1 cellular context compared by ENCODE assay signal in the genomic region with DNA sequence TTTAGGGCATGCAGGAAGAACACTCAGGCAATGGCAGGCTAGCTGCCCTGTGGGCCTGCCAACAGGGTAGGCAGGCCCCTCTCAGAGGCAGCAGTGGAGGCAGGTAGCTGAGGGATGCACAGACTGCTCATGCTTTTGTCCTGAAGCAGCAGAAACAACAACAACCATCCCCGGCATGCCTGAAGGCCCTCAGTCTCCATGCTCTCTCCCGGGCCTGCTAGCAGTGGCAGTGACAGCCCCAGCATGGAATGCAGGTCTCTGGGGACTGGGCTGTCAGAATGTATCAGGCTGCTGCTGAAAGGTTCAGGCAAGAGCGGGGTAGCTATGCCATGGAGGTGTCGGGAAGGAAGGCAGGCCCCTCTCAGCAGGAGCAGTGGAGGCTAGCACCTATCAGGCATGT.
TF ChIP-seq lines count a peak whose summit lies in the region.

No MANE protein-coding gene starts in this region.

TF ChIP-seq in HepG2, 621 proteins besides CTCF, POLR2A, EP300 and RAD21 (continued from another document):
- TF ChIP-seq, protein P1, sequence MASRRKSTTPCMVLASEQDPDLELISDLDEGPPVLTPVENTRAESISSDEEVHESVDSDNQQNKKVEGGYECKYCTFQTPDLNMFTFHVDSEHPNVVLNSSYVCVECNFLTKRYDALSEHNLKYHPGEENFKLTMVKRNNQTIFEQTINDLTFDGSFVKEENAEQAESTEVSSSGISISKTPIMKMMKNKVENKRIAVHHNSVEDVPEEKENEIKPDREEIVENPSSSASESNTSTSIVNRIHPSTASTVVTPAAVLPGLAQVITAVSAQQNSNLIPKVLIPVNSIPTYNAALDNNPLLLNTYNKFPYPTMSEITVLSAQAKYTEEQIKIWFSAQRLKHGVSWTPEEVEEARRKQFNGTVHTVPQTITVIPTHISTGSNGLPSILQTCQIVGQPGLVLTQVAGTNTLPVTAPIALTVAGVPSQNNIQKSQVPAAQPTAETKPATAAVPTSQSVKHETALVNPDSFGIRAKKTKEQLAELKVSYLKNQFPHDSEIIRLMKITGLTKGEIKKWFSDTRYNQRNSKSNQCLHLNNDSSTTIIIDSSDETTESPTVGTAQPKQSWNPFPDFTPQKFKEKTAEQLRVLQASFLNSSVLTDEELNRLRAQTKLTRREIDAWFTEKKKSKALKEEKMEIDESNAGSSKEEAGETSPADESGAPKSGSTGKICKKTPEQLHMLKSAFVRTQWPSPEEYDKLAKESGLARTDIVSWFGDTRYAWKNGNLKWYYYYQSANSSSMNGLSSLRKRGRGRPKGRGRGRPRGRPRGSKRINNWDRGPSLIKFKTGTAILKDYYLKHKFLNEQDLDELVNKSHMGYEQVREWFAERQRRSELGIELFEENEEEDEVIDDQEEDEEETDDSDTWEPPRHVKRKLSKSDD (CRISPR knock-in tag; IDR thresholded peaks at IDR 0.05; ENCODE audit: low read depth), result no peak
- TF ChIP-seq, protein P2, sequence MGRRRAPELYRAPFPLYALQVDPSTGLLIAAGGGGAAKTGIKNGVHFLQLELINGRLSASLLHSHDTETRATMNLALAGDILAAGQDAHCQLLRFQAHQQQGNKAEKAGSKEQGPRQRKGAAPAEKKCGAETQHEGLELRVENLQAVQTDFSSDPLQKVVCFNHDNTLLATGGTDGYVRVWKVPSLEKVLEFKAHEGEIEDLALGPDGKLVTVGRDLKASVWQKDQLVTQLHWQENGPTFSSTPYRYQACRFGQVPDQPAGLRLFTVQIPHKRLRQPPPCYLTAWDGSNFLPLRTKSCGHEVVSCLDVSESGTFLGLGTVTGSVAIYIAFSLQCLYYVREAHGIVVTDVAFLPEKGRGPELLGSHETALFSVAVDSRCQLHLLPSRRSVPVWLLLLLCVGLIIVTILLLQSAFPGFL (CRISPR knock-in tag; IDR thresholded peaks at IDR 0.05), result no peak
- no peak for TF ChIP-seq ZNF34 (CRISPR knock-in tag; IDR thresholded peaks at IDR 0.05; ENCODE audit: borderline replicate concordance)
- no peak for TF ChIP-seq SMAD3 (CRISPR knock-in tag; IDR thresholded peaks at IDR 0.05)
- no peak for TF ChIP-seq ZNF3 (CRISPR knock-in tag; IDR thresholded peaks at IDR 0.05)
- TF ChIP-seq, protein P3, sequence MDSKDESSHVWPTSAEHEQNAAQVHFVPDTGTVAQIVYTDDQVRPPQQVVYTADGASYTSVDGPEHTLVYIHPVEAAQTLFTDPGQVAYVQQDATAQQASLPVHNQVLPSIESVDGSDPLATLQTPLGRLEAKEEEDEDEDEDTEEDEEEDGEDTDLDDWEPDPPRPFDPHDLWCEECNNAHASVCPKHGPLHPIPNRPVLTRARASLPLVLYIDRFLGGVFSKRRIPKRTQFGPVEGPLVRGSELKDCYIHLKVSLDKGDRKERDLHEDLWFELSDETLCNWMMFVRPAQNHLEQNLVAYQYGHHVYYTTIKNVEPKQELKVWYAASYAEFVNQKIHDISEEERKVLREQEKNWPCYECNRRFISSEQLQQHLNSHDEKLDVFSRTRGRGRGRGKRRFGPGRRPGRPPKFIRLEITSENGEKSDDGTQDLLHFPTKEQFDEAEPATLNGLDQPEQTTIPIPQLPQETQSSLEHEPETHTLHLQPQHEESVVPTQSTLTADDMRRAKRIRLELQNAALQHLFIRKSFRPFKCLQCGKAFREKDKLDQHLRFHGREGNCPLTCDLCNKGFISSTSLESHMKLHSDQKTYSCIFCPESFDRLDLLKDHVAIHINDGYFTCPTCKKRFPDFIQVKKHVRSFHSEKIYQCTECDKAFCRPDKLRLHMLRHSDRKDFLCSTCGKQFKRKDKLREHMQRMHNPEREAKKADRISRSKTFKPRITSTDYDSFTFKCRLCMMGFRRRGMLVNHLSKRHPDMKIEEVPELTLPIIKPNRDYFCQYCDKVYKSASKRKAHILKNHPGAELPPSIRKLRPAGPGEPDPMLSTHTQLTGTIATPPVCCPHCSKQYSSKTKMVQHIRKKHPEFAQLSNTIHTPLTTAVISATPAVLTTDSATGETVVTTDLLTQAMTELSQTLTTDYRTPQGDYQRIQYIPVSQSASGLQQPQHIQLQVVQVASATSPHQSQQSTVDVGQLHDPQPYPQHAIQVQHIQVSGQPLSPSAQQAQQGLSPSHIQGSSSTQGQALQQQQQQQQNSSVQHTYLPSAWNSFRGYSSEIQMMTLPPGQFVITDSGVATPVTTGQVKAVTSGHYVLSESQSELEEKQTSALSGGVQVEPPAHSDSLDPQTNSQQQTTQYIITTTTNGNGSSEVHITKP (CRISPR knock-in tag; IDR thresholded peaks at IDR 0.05; ENCODE audit: low read depth), result no peak
- TF ChIP-seq ZNF235 (CRISPR knock-in tag; IDR thresholded peaks at IDR 0.05; ENCODE audit: borderline replicate concordance), result no peak
- TF ChIP-seq JARID2 (CRISPR knock-in tag; IDR thresholded peaks at IDR 0.05; ENCODE audit: insufficient replicate concordance), result no peak
- no peak for TF ChIP-seq ZNF660 (CRISPR knock-in tag; IDR thresholded peaks at IDR 0.05; ENCODE audit: borderline replicate concordance, low read depth)
- TF ChIP-seq ZNF460 (CRISPR knock-in tag; IDR thresholded peaks at IDR 0.05; ENCODE audit: borderline replicate concordance), result no peak
- TF ChIP-seq HOXA5 (CRISPR knock-in tag; IDR thresholded peaks at IDR 0.05), result no peak
- no peak for TF ChIP-seq TAF1 (CRISPR knock-in tag; IDR thresholded peaks at IDR 0.05)
- no peak for TF ChIP-seq HIVEP1 (CRISPR knock-in tag; IDR thresholded peaks at IDR 0.05)
- no peak for TF ChIP-seq NFKB2 (CRISPR knock-in tag; IDR thresholded peaks at IDR 0.05; ENCODE audit: borderline replicate concordance)
